3 cellular contexts compared by ENCODE assay signal in genomic region chr5:141224844-141225243, GRCh38. TPM values are rescaled to one million over a fixed set of nuclear protein-coding genes. Genes with fewer than 3 reads are reported as not detected.
"Had no signal": no experiment of that assay in that cellular context is flagged by ENCODE, and none has a peak within 500 bp of the region (broad histone marks: within the 10 kb centered on the region; RNA-seq: fewer than 3 reads in every experiment).

No MANE protein-coding gene starts in this region.

RNA-seq across cellular contexts. Expression of gene PCDHB14, which starts 1.7 kb away (rescaled TPM):
- total RNA-seq: mononuclear cell had no signal
- polyA plus RNA-seq: immature natural killer cell had no signal

RNA-seq across cellular contexts. Expression of gene PCDHB13, which starts 11.1 kb away (rescaled TPM):
- total RNA-seq: mononuclear cell had no signal
- polyA plus RNA-seq: immature natural killer cell had no signal

RNA-seq across cellular contexts. Expression of gene PCDHB12, which starts 16.3 kb away (rescaled TPM):
- total RNA-seq: mononuclear cell had no signal
- polyA plus RNA-seq: immature natural killer cell, keratinocyte had no signal

RNA-seq across cellular contexts. Expression of gene PCDHB15, which starts 20.4 kb away (rescaled TPM):
- total RNA-seq: mononuclear cell had no signal

RNA-seq across cellular contexts. Expression of gene PCDHB11, which starts 25.4 kb away (rescaled TPM):
- total RNA-seq: mononuclear cell had no signal
- polyA plus RNA-seq: immature natural killer cell, keratinocyte had no signal
